Comparison of ENCODE assay signal across 8 cellular contexts in genomic region chr9:92634712-92635605, GRCh38. TPM values are rescaled to one million over a fixed set of nuclear protein-coding genes. Genes with fewer than 3 reads are reported as not detected.
DNase-seq lines count a peak whose midpoint lies in the region; ATAC-seq and TF ChIP-seq lines count a peak whose summit lies in the region.

No MANE protein-coding gene starts in this region.

- no peak overlapping the region for H3K4me3 ChIP-seq in dorsolateral prefrontal cortex
- H3K4me3 ChIP-seq in lower lobe of right lung: no peak overlapping the region

- ATAC-seq in lower lobe of right lung (peak; percentile 83 to 87), HG03457 (IDR thresholded peaks at IDR 0.05; ENCODE audit: unreplicated experiment) (no peak)

- H3K27me3 ChIP-seq in dorsolateral prefrontal cortex: no peaks in the 10 kb centered on the region
- H3K27me3 ChIP-seq in lower lobe of right lung (ENCODE audit: low read depth): no peaks in the 10 kb centered on the region

- H3K27ac ChIP-seq in C4-2B (no peak overlapping the region), dorsolateral prefrontal cortex (peak overlapping the region in 22 of 59 donors; percentile 1 to 63 (median 40)), lower lobe of right lung (no peak overlapping the region)

- H3K36me3 ChIP-seq in lower lobe of right lung: peaks cover 86% of the 10 kb centered on the region

- intact Hi-C loops in dorsolateral prefrontal cortex (cut with DNase I) (loop anchor here (2.0 to 10.0 kb wide), 5 partner anchors 198 to 500 kb away; partner anchors contain the start of genes CENPP (in 1 of the 2) and NOL8 (in 1 of the 2)), lower lobe of right lung (cut with DNase I) (no loop called here)

- H3K9me3 ChIP-seq in lower lobe of right lung: no peaks in the 10 kb centered on the region

- H3K4me1 ChIP-seq in lower lobe of right lung: no peaks in the 10 kb centered on the region

- DNase-seq in H4 (ENCODE audit: low spot score) (peak; percentile 67), NCI-H226 (peak; percentile 22), dorsolateral prefrontal cortex (peak; percentile 60 to 84 (median 72)), lower lobe of right lung (peak; percentile 74)
- DNase-seq in activated CD4-positive, alpha-beta T cell treated with anti-CD3 and anti-CD28 coated beads, Interleukin-2, amount 50 U/mL, for 48 hours: peak; percentile 72 to 78
- DNase-seq in stimulated activated CD8-positive, alpha-beta memory T cell treated with anti-CD3 and anti-CD28 coated beads, Interleukin-12 subunit alpha, Interleukin-12 subunit beta, amount 100 ng/mL, for 24 hours (ENCODE audit: extremely low read depth): peak; percentile 16

- TF ChIP-seq CTCF in C4-2B (conservative IDR thresholded peaks at IDR 0.05) (peak; percentile 97), dorsolateral prefrontal cortex (IDR thresholded peaks at IDR 0.05 in 54 of 56, conservative IDR thresholded peaks at IDR 0.05 in 2 of 56; ENCODE audit: low read depth in 1 of 56, partially characterized antibody in 56 of 56) (peak; percentile 71 to 98 (median 92)), lower lobe of right lung (IDR thresholded peaks at IDR 0.05) (peak; percentile 89)

RNA-seq across cellular contexts. Expression of gene IPPK, which starts 35.0 kb away (rescaled TPM):
- total RNA-seq in H4 (2014; rRNA removed; shearing (Covaris generic)): 6.1 and 12.8 TPM in 2 replicates
- total RNA-seq in dorsolateral prefrontal cortex: 10 to 100 TPM; 10.7 to 26.7 (median 16.0) TPM
- total RNA-seq in lower lobe of right lung: 7.3 TPM

Comparison
In these comparisons a context has a peak if more than half of its experiments do, and no peak if none do; other contexts are left out.
1. DNase-seq: peak in every context shown above with its lines; median percentile 75 in activated CD4-positive, alpha-beta T cell treated with anti-CD3 and anti-CD28 coated beads, Interleukin-2, amount 50 U/mL, for 48 hours; 74 in lower lobe of right lung; 72 in dorsolateral prefrontal cortex; 67 in H4; 22 in NCI-H226; 16 in stimulated activated CD8-positive, alpha-beta memory T cell treated with anti-CD3 and anti-CD28 coated beads, Interleukin-12 subunit alpha, Interleukin-12 subunit beta, amount 100 ng/mL, for 24 hours.